ENCODE assay signal across 8 cellular contexts in genomic region chr13:73058741-73059459, GRCh38.
DNase-seq lines count a peak whose midpoint lies in the region; ATAC-seq and TF ChIP-seq lines count a peak whose summit lies in the region.

Gene KLF5, plus strand, starts transcription at chr13:73059005. Its CDS starts 323 bp downstream, at chr13:73059328.

- no peak for TF ChIP-seq CTCF in WI38 (IDR thresholded peaks at IDR 0.05; ENCODE audit: low read depth, low read length)
- TF ChIP-seq CTCF in cardiac fibroblast (IDR thresholded peaks at IDR 0.05; ENCODE audit: low read depth, low read length) = no peak

- H3K4me3 ChIP-seq in WI38 (ENCODE audit: low read depth, low read length) (peak within 1 kb of the TSS; percentile 83), cardiac fibroblast (replicated peaks in 1 of 2; ENCODE audit: low read depth in 2 of 2, low read length in 2 of 2) (peak within 1 kb of the TSS; percentile 76 to 78)

- in situ Hi-C loops in ACHN (cut with HindIII; ENCODE audit: low pct_ligation_motif_present, low pct_unique_long_range_greater_than_20kb, low sequenced_read_pairs) = no loop called here

- peak; percentile 96 for ATAC-seq in GM18868 (IDR thresholded peaks at IDR 0.05; ENCODE audit: unreplicated experiment)
- ATAC-seq in HG03097 (IDR thresholded peaks at IDR 0.05; ENCODE audit: low FRiP score, unreplicated experiment) = peak; percentile 98

- peak; percentile 96 for DNase-seq in ACHN
- DNase-seq in NCI-H2171 (lab: John Stamatoyannopoulos, UW) = peak; percentile 93
- DNase-seq in cardiac fibroblast (ENCODE audit: low read depth in 2 of 2) = peak; percentile 94 to 98
- peak; percentile 79 for DNase-seq in inferior parietal cortex (ENCODE audit: extremely low spot score)
- DNase-seq in stimulated activated CD4-positive, alpha-beta T cell treated with anti-CD3 and anti-CD28 coated beads, Interleukin-12 subunit alpha, Interleukin-12 subunit beta, amount 100 ng/mL, for 24 hours (ENCODE audit: low read depth in 2 of 2) = peak; percentile 90 to 96

Comparison
In these comparisons a context has a peak if more than half of its experiments do, and no peak if none do; other contexts are left out.
1. Peak in every context shown above with its lines: DNase-seq, ATAC-seq and H3K4me3 ChIP-seq.